In the genomic region with DNA sequence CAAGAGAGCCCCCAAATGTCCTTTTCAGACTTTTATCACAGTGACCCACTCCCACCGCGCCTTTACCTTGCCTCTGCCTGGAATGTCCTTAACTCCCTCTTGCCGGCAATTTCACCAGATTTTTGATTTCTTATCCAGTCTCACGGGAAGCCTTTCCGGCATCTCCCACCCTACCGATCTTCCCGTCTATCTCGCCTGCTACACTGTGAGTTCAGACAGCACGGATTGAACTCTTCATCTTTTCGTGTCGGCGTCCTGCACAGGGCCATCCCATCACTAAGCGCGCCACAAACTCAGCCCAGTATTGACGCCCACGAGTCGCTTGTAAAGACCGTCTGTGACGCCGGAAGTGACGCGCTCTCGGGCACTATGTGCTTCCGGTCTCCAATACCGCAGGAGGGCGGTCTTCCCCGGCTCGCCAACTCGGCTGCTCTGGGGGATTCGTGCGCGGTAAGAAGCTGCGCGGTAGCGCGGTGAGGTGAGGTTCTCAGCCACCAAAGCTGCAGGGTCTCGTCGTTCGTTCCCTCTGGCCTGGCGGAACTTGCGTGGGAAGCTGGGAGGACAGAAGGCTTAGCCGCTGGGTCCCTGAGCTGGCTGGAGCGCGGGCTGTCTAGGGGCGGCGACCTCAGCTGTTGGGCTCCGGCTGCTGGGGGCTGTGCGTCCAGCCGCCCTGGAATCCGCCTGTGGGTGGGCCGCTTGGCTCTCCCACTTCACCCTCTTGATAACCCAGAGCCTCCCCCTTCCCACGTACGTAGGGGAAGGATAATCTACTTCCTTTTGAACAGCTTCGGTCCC, we compare ENCODE assay signal across 8 cellular contexts. TPM values are rescaled to one million over a fixed set of nuclear protein-coding genes. Genes with fewer than 3 reads are reported as not detected.
DNase-seq lines count a peak whose midpoint lies in the region; ATAC-seq, FAIRE-seq and TF ChIP-seq lines count a peak whose summit lies in the region.

A gene with protein sequence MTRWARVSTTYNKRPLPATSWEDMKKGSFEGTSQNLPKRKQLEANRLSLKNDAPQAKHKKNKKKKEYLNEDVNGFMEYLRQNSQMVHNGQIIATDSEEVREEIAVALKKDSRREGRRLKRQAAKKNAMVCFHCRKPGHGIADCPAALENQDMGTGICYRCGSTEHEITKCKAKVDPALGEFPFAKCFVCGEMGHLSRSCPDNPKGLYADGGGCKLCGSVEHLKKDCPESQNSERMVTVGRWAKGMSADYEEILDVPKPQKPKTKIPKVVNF (plus strand): TSS at position 367 of the 795 bp plus-strand sequence. CDS start 3,171 bp downstream, outside the sequence.

- no peaks in the 10 kb centered on the region for H3K27me3 Mint-ChIP-seq in activated naive CD8-positive, alpha-beta T cell treated with anti-CD3 and anti-CD28 coated beads, Interleukin-2, amount 50 U/mL, for 24 hours

- H3K9me3 Mint-ChIP-seq in activated naive CD8-positive, alpha-beta T cell treated with anti-CD3 and anti-CD28 coated beads, Interleukin-2, amount 50 U/mL, for 24 hours, result no peaks in the 10 kb centered on the region

- H3K4me3 ChIP-seq in pancreas (peak within 1 kb of the TSS; percentile 57 to 83 (median 67)), tibial artery (peak within 1 kb of the TSS; percentile 94 to 95)

- peak; percentile 97 for ATAC-seq in HG02759 (IDR thresholded peaks at IDR 0.05; ENCODE audit: unreplicated experiment)
- peak; percentile 96 for ATAC-seq in activated naive CD8-positive, alpha-beta T cell treated with anti-CD3 and anti-CD28 coated beads, Interleukin-2, amount 50 U/mL, for 24 hours
- ATAC-seq in Right ventricle myocardium superior (ENCODE audit: poor library complexity), result peak; percentile 99
- ATAC-seq in pancreas, result peak; percentile 97 to 99 (median 98)

- intact Hi-C loops in Right ventricle myocardium superior (cut with DNase I), result no loop called here
- intact Hi-C loops in pancreas (cut with DNase I), result no loop called here
- intact Hi-C loops in tibial artery (cut with DNase I; ENCODE audit: low total_unique reads), result no loop called here

- H3K27me3 ChIP-seq in pancreas (no peaks in the 10 kb centered on the region), tibial artery (no peaks in the 10 kb centered on the region)

- peak within 1 kb of the TSS; percentile 97 for H3K4me3 Mint-ChIP-seq in activated naive CD8-positive, alpha-beta T cell treated with anti-CD3 and anti-CD28 coated beads, Interleukin-2, amount 50 U/mL, for 24 hours

- H3K27ac ChIP-seq in pancreas (peak within 1 kb of the TSS; percentile 66 to 86 (median 76)), tibial artery (peak within 1 kb of the TSS; percentile 93 to 96)

- peak; percentile 66 for DNase-seq in NCI-H128 (lab: John Stamatoyannopoulos, UW; ENCODE audit: unreplicated experiment)
- DNase-seq in SW480 (ENCODE audit: low spot score), result peak; percentile 91
- DNase-seq in activated naive CD8-positive, alpha-beta T cell treated with anti-CD3 and anti-CD28 coated beads, Interleukin-2, amount 50 U/mL, for 24 hours, result peak; percentile 93
- peak; percentile 97 for DNase-seq in Right ventricle myocardium superior
- peak; percentile 88 to 97 (median 92) for DNase-seq in pancreas
- DNase-seq in tibial artery, result peak; percentile 94

- FAIRE-seq in pancreas (lab: Jason Lieb, UNC), result peak; percentile 70

- H3K36me3 ChIP-seq in pancreas (no peaks in the 10 kb centered on the region), tibial artery (peaks cover 0 to 7% (median 0%) of the 10 kb centered on the region in 3 donors)

- H3K36me3 Mint-ChIP-seq in activated naive CD8-positive, alpha-beta T cell treated with anti-CD3 and anti-CD28 coated beads, Interleukin-2, amount 50 U/mL, for 24 hours (ENCODE audit: low read depth), result peaks cover 16% of the 10 kb centered on the region

- H3K4me1 ChIP-seq in pancreas (peaks cover 6 to 25% (median 19%) of the 10 kb centered on the region in 3 donors), tibial artery (peaks cover 0 to 45% (median 29%) of the 10 kb centered on the region in 4 donors)

- peak within 1 kb of the TSS; percentile 95 for H3K27ac Mint-ChIP-seq in activated naive CD8-positive, alpha-beta T cell treated with anti-CD3 and anti-CD28 coated beads, Interleukin-2, amount 50 U/mL, for 24 hours

- 0% methylated on average over 53 to 54 of the region's 54 CpGs for WGBS in pancreas, 2 donors

- peaks cover 56% of the 10 kb centered on the region for H3K4me1 Mint-ChIP-seq in activated naive CD8-positive, alpha-beta T cell treated with anti-CD3 and anti-CD28 coated beads, Interleukin-2, amount 50 U/mL, for 24 hours

- no peaks in the 10 kb centered on the region for H3K9me3 ChIP-seq in pancreas
- no peaks in the 10 kb centered on the region for H3K9me3 ChIP-seq in tibial artery

- TF ChIP-seq CTCF in GM12874 (IDR thresholded peaks at IDR 0.05; ENCODE audit: insufficient read depth, low read depth, low read length) (0 out of 2 replicates have a peak, but pooled peaks have one; percentile 20), pancreas (IDR thresholded peaks at IDR 0.05) (no peak), tibial artery (IDR thresholded peaks at IDR 0.05) (no peak)

RNA-seq across cellular contexts. Expression of the gene that starts here (rescaled TPM):
- total RNA-seq in Right ventricle myocardium superior (9.9 TPM), pancreas (10 to 100 TPM in 1 of 6 donors, 1 to 10 TPM in 5; 6.1 to 11.3 (median 7.1) TPM)
- polyA plus RNA-seq in pancreas, result 10 to 100 TPM; 10.9 to 14.7 TPM

Comparison
In these comparisons a context has a peak if more than half of its experiments do, and no peak if none do; other contexts are left out.
1. Peak in every context shown above with its lines: DNase-seq, ATAC-seq, H3K4me3 ChIP-seq and H3K27ac ChIP-seq.